ENCODE assay signal across 32 cellular contexts in genomic region chr11:33438311-33438710, GRCh38.
"Had no signal": no experiment of that assay in that cellular context is flagged by ENCODE, and none has a peak within 500 bp of the region (broad histone marks: within the 10 kb centered on the region; RNA-seq: fewer than 3 reads in every experiment).

No MANE protein-coding gene starts in this region.

- DNase-seq: activated CD4-positive, alpha-beta T cell treated with anti-CD3 and anti-CD28 coated beads for 1 hour; activated CD4-positive, alpha-beta T cell treated with anti-CD3 and anti-CD28 coated beads for 48 hours; activated CD4-positive, alpha-beta T cell treated with anti-CD3 and anti-CD28 coated beads, Interleukin-2, amount 50 U/mL, for 4 hours; activated CD4-positive, CD25-positive, alpha-beta regulatory T cell; activated CD8-positive, alpha-beta T cell treated with anti-CD3 and anti-CD28 coated beads for 36 hours; activated effector memory CD4-positive, alpha-beta T cell treated with anti-CD3 and anti-CD28 coated beads, Interleukin-2, amount 50 U/mL, for 16 hours; activated naive CD4-positive, alpha-beta T cell; activated naive CD4-positive, alpha-beta T cell treated with anti-CD3 and anti-CD28 coated beads, Interleukin-2, amount 50 U/mL, for 16 hours; activated naive CD8-positive, alpha-beta T cell treated with anti-CD3 and anti-CD28 coated beads for 36 hours; activated T-cell treated with anti-CD3 and anti-CD28 coated beads, Interleukin-2, amount 50 U/mL, for 1 hour; activated T-cell treated with anti-CD3 and anti-CD28 coated beads, Interleukin-2, amount 50 U/mL, for 72 hours; amniotic stem cell; aorta; brain microvascular endothelial cell; central memory CD4-positive, alpha-beta T cell; MM.1S; MV-4-11; NCI-H1092; NCI-H1436 treated with DMSO at 0.1 percent for 48 hours; NCI-H187; NCI-H2029 treated with DMSO at 0.1 percent for 48 hours; NCI-H2107; NCI-H2171; NCI-H510A treated with DMSO at 0.1 percent for 48 hours; NCI-H526 treated with DMSO at 0.1 percent for 48 hours; PC-9; SIG-M5; SW 1271; T1000; WERI-Rb-1 had no signal

- H3K36me3 ChIP-seq: brain microvascular endothelial cell, WERI-Rb-1 had no signal

- H3K27ac ChIP-seq: brain microvascular endothelial cell, KMS-11, PC-9, RWPE1, WERI-Rb-1 had no signal

- H3K27me3 ChIP-seq: brain microvascular endothelial cell had no signal

- H3K4me3 ChIP-seq: PC-9 had no signal
